ENCODE assay signal across 10 cellular contexts in genomic region chr12:96015672-96016071, GRCh38. TPM values are rescaled to one million over a fixed set of nuclear protein-coding genes. Genes with fewer than 3 reads are reported as not detected.
DNase-seq lines count a peak whose midpoint lies in the region; ATAC-seq and TF ChIP-seq lines count a peak whose summit lies in the region.
"Had no signal": no experiment of that assay in that cellular context is flagged by ENCODE, and none has a peak within 500 bp of the region (broad histone marks: within the 10 kb centered on the region; RNA-seq: fewer than 3 reads in every experiment).

No MANE protein-coding gene starts in this region.

- H3K36me3 Mint-ChIP-seq in activated naive CD4-positive, alpha-beta T cell treated with anti-CD3 and anti-CD28 coated beads for 36 hours (ENCODE audit: low read depth) = peaks cover 31% of the 10 kb centered on the region
- peaks cover 27% of the 10 kb centered on the region for H3K36me3 Mint-ChIP-seq in activated T-helper 1 cell treated with anti-CD3 and anti-CD28 coated beads, Interleukin-12 subunit alpha, Interleukin-12 subunit beta, Interleukin-2, Interleukin-4 antibody, amounts not matched to agents 30 ng/mL and 10 ng/mL and 1 ng/mL, durations not matched to agents 14 hours and 24 hours and 36 hours (ENCODE audit: low read depth)

- peak; percentile 50 for ATAC-seq in gastroesophageal sphincter

- H3K4me3 Mint-ChIP-seq in activated naive CD4-positive, alpha-beta T cell treated with anti-CD3 and anti-CD28 coated beads for 36 hours = no peak overlapping the region
- H3K4me3 Mint-ChIP-seq in activated T-helper 1 cell treated with anti-CD3 and anti-CD28 coated beads, Interleukin-12 subunit alpha, Interleukin-12 subunit beta, Interleukin-2, Interleukin-4 antibody, amounts not matched to agents 30 ng/mL and 10 ng/mL and 1 ng/mL, durations not matched to agents 14 hours and 24 hours and 36 hours = no peak overlapping the region

- H3K9me3 Mint-ChIP-seq in activated naive CD4-positive, alpha-beta T cell treated with anti-CD3 and anti-CD28 coated beads for 36 hours = no peaks in the 10 kb centered on the region
- no peaks in the 10 kb centered on the region for H3K9me3 Mint-ChIP-seq in activated T-helper 1 cell treated with anti-CD3 and anti-CD28 coated beads, Interleukin-12 subunit alpha, Interleukin-12 subunit beta, Interleukin-2, Interleukin-4 antibody, amounts not matched to agents 30 ng/mL and 10 ng/mL and 1 ng/mL, durations not matched to agents 14 hours and 24 hours and 36 hours

- TF ChIP-seq CTCF in gastroesophageal sphincter (IDR thresholded peaks at IDR 0.05) (peak in 3 of 4 experiments; percentile 10 to 41 (median 23)), stomach (IDR thresholded peaks at IDR 0.05) (peak in 2 of 7 experiments; percentile 8 to 19)

- no peak for TF ChIP-seq EP300 in gastroesophageal sphincter (IDR thresholded peaks at IDR 0.05)
- TF ChIP-seq EP300 in stomach (IDR thresholded peaks at IDR 0.05) = no peak

- H3K36me3 ChIP-seq in gastroesophageal sphincter (peaks cover 4 to 97% of the 10 kb centered on the region in 2 donors), stomach (peaks cover 27 to 99% (median 98%) of the 10 kb centered on the region in 4 donors)

- peaks cover 0 to 16% (median 0%) of the 10 kb centered on the region in 3 donors for H3K4me1 ChIP-seq in gastroesophageal sphincter
- no peaks in the 10 kb centered on the region for H3K4me1 ChIP-seq in stomach

- H3K4me3 ChIP-seq in gastroesophageal sphincter (no peak overlapping the region), stomach (no peak overlapping the region)
- H3K4me3 ChIP-seq: upper lobe of left lung had no signal

- peak; percentile 12 for DNase-seq in activated naive CD4-positive, alpha-beta T cell treated with anti-CD3 and anti-CD28 coated beads for 36 hours
- DNase-seq in activated naive CD4-positive, alpha-beta T cell (lab: John Stamatoyannopoulos, UW) = no peak
- DNase-seq in RPMI8226 (peak; percentile 20), stomach (peak; percentile 32), NCI-H526 treated with DMSO at 0.1 percent for 48 hours (lab: John Stamatoyannopoulos, UW) (no peak), NAMALWA (ENCODE audit: low spot score) (no peak)
- DNase-seq in activated T-helper 1 cell treated with anti-CD3 and anti-CD28 coated beads, Interleukin-12 subunit alpha, Interleukin-12 subunit beta, Interleukin-2, Interleukin-4 antibody, amounts not matched to agents 30 ng/mL and 10 ng/mL and 1 ng/mL, durations not matched to agents 14 hours and 24 hours and 36 hours (ENCODE audit: low spot score) = no peak
- DNase-seq: retina, upper lobe of left lung had no signal

- no peak overlapping the region for H3K27ac Mint-ChIP-seq in activated naive CD4-positive, alpha-beta T cell treated with anti-CD3 and anti-CD28 coated beads for 36 hours
- no peak overlapping the region for H3K27ac Mint-ChIP-seq in activated T-helper 1 cell treated with anti-CD3 and anti-CD28 coated beads, Interleukin-12 subunit alpha, Interleukin-12 subunit beta, Interleukin-2, Interleukin-4 antibody, amounts not matched to agents 30 ng/mL and 10 ng/mL and 1 ng/mL, durations not matched to agents 14 hours and 24 hours and 36 hours

- no peaks in the 10 kb centered on the region for H3K27me3 Mint-ChIP-seq in activated naive CD4-positive, alpha-beta T cell treated with anti-CD3 and anti-CD28 coated beads for 36 hours (ENCODE audit: low read depth)
- no peaks in the 10 kb centered on the region for H3K27me3 Mint-ChIP-seq in activated T-helper 1 cell treated with anti-CD3 and anti-CD28 coated beads, Interleukin-12 subunit alpha, Interleukin-12 subunit beta, Interleukin-2, Interleukin-4 antibody, amounts not matched to agents 30 ng/mL and 10 ng/mL and 1 ng/mL, durations not matched to agents 14 hours and 24 hours and 36 hours (ENCODE audit: insufficient read depth)

- intact Hi-C loops in activated naive CD4-positive, alpha-beta T cell treated with anti-CD3 and anti-CD28 coated beads for 36 hours (cut with micrococcal nuclease) = no loop called here
- intact Hi-C loops in stomach (cut with DNase I; ENCODE audit: low total_unique reads) = no loop called here
- intact Hi-C loops in activated T-helper 1 cell treated with anti-CD3 and anti-CD28 coated beads, Interleukin-12 subunit alpha, Interleukin-12 subunit beta, Interleukin-2, Interleukin-4 antibody, amounts not matched to agents 30 ng/mL and 10 ng/mL and 1 ng/mL, durations not matched to agents 14 hours and 24 hours and 36 hours (cut with micrococcal nuclease) = no loop called here

- no peaks in the 10 kb centered on the region for H3K4me1 Mint-ChIP-seq in activated naive CD4-positive, alpha-beta T cell treated with anti-CD3 and anti-CD28 coated beads for 36 hours (ENCODE audit: low read depth)
- H3K4me1 Mint-ChIP-seq in activated T-helper 1 cell treated with anti-CD3 and anti-CD28 coated beads, Interleukin-12 subunit alpha, Interleukin-12 subunit beta, Interleukin-2, Interleukin-4 antibody, amounts not matched to agents 30 ng/mL and 10 ng/mL and 1 ng/mL, durations not matched to agents 14 hours and 24 hours and 36 hours (ENCODE audit: low read depth) = no peaks in the 10 kb centered on the region

- CTCF ChIA-PET in activated naive CD4-positive, alpha-beta T cell treated with anti-CD3 and anti-CD28 coated beads for 36 hours (lab: Charles Lee) = no interaction called here

- H3K27me3 ChIP-seq in gastroesophageal sphincter (no peaks in the 10 kb centered on the region), stomach (no peaks in the 10 kb centered on the region)
- H3K27me3 ChIP-seq: upper lobe of left lung had no signal

- no peaks in the 10 kb centered on the region for H3K9me3 ChIP-seq in gastroesophageal sphincter
- H3K9me3 ChIP-seq in stomach = no peaks in the 10 kb centered on the region
- H3K9me3 ChIP-seq: upper lobe of left lung had no signal

- no peak for TF ChIP-seq POLR2A in gastroesophageal sphincter (IDR thresholded peaks at IDR 0.05)
- TF ChIP-seq POLR2A in stomach (IDR thresholded peaks at IDR 0.05) = no peak

- H3K27ac ChIP-seq in gastroesophageal sphincter (peak overlapping the region in 1 of 4 donors; percentile 41), stomach (no peak overlapping the region)
- H3K27ac ChIP-seq: upper lobe of left lung had no signal

- WGBS in gastroesophageal sphincter (ENCODE audit: low coverage in 1 of 2), 2 donors = 49 to 80% methylated on average over 1 to 2 of the region's 5 CpGs
- WGBS in stomach, 5 donors = 69 to 81% (median 73%) methylated on average over 5 of the region's 5 CpGs

RNA-seq across cellular contexts. Expression of gene HAL, which starts 19.5 kb away (rescaled TPM):
- total RNA-seq in activated naive CD4-positive, alpha-beta T cell treated with anti-CD3 and anti-CD28 coated beads for 36 hours = under 1 TPM; 0.31 to 0.32 TPM
- total RNA-seq in gastroesophageal sphincter (1 to 10 TPM in 1 of 4 donors, under 1 TPM in 2, not detected in 1; 0.10 to 4.0 (median 0.46) TPM), stomach (10 to 100 TPM in 1 of 5 donors, 1 to 10 TPM in 1, under 1 TPM in 1, not detected in 2; 0.89 to 85.8 (median 2.8) TPM)
- under 1 TPM in 1 of 3 donors, not detected in 2; 0.23 TPM for polyA plus RNA-seq in stomach
- total RNA-seq in activated T-helper 1 cell treated with anti-CD3 and anti-CD28 coated beads, Interleukin-12 subunit alpha, Interleukin-12 subunit beta, Interleukin-2, Interleukin-4 antibody, amounts not matched to agents 30 ng/mL and 10 ng/mL and 1 ng/mL, durations not matched to agents 14 hours and 24 hours and 36 hours = 0.37 and 0.65 TPM in 2 replicates

RNA-seq across cellular contexts. Expression of gene LTA4H, which starts 19.7 kb away (rescaled TPM):
- 100 to 1,000 TPM; 125 TPM for total RNA-seq in activated naive CD4-positive, alpha-beta T cell treated with anti-CD3 and anti-CD28 coated beads for 36 hours
- 100 to 1,000 TPM in 1 of 4 donors, 10 to 100 TPM in 3; 65.3 to 110 (median 67.6) TPM for total RNA-seq in gastroesophageal sphincter
- 10 to 100 TPM; 22.6 to 91.5 (median 73.6) TPM for total RNA-seq in stomach
- 10 to 100 TPM; 38.2 to 62.6 (median 51.6) TPM for polyA plus RNA-seq in stomach
- total RNA-seq in activated T-helper 1 cell treated with anti-CD3 and anti-CD28 coated beads, Interleukin-12 subunit alpha, Interleukin-12 subunit beta, Interleukin-2, Interleukin-4 antibody, amounts not matched to agents 30 ng/mL and 10 ng/mL and 1 ng/mL, durations not matched to agents 14 hours and 24 hours and 36 hours = 57.3 and 59.6 TPM in 2 replicates

Comparison
In these comparisons a context has a peak if more than half of its experiments do, and no peak if none do; other contexts are left out.
1. DNase-seq: peak in activated naive CD4-positive, alpha-beta T cell treated with anti-CD3 and anti-CD28 coated beads for 36 hours (single experiment), RPMI8226 (single experiment) and stomach (single experiment); none in activated naive CD4-positive, alpha-beta T cell (0 of 4), NCI-H526 treated with DMSO at 0.1 percent for 48 hours (single experiment), activated T-helper 1 cell treated with anti-CD3 and anti-CD28 coated beads, Interleukin-12 subunit alpha, Interleukin-12 subunit beta, Interleukin-2, Interleukin-4 antibody, amounts not matched to agents 30 ng/mL and 10 ng/mL and 1 ng/mL, durations not matched to agents 14 hours and 24 hours and 36 hours (single experiment) and NAMALWA (single experiment).